15 cellular contexts compared by ENCODE assay signal in genomic region chr9:136115206-136115605, GRCh38.
"Had no signal": no experiment of that assay in that cellular context is flagged by ENCODE, and none has a peak within 500 bp of the region (broad histone marks: within the 10 kb centered on the region; RNA-seq: fewer than 3 reads in every experiment).

No MANE protein-coding gene starts in this region.

- ATAC-seq: activated T-helper 17 cell treated with anti-CD3 and anti-CD28 coated beads, Interleukin-2, amount 50 U/mL, for 72 hours; heart left ventricle; mucosa of descending colon; natural killer cell; psoas muscle; sciatic nerve; stimulated activated naive CD8-positive, alpha-beta T cell treated with anti-CD3 and anti-CD28 coated beads, Interleukin-15, Interleukin-2, amounts not matched to agents 100 U/mL and 50 U/mL, for 24 hours; upper lobe of right lung had no signal

- H3K27ac ChIP-seq: adrenal gland, coronary artery, heart left ventricle, psoas muscle, spleen, testis, upper lobe of right lung had no signal

- H3K4me3 Mint-ChIP-seq: activated T-helper 17 cell treated with anti-CD3 and anti-CD28 coated beads, Interleukin-2, amount 50 U/mL, for 72 hours; natural killer cell had no signal

- H3K27me3 ChIP-seq: adrenal gland, heart left ventricle, testis, upper lobe of right lung had no signal

- H3K27ac Mint-ChIP-seq: activated T-helper 17 cell treated with anti-CD3 and anti-CD28 coated beads, Interleukin-2, amount 50 U/mL, for 72 hours; natural killer cell had no signal

- H3K9me3 ChIP-seq: adrenal gland, heart left ventricle, mucosa of descending colon, psoas muscle, spleen, testis, upper lobe of right lung had no signal

- DNase-seq: adrenal gland; effector CD8-positive, alpha-beta T cell; foreskin melanocyte; natural killer cell; psoas muscle; spleen; stimulated activated CD4-positive, alpha-beta T cell treated with anti-CD3 and anti-CD28 coated beads, Interleukin-2, amount 100 ng/mL, for 24 hours; stimulated activated naive CD8-positive, alpha-beta T cell treated with anti-CD3 and anti-CD28 coated beads, Interleukin-15, Interleukin-2, amounts not matched to agents 100 U/mL and 50 U/mL, for 24 hours; testis; upper lobe of right lung had no signal

- H3K27me3 Mint-ChIP-seq: activated T-helper 17 cell treated with anti-CD3 and anti-CD28 coated beads, Interleukin-2, amount 50 U/mL, for 72 hours had no signal

- H3K36me3 Mint-ChIP-seq: natural killer cell had no signal

- H3K9me3 Mint-ChIP-seq: activated T-helper 17 cell treated with anti-CD3 and anti-CD28 coated beads, Interleukin-2, amount 50 U/mL, for 72 hours; natural killer cell had no signal

- H3K4me3 ChIP-seq: adrenal gland, coronary artery, heart left ventricle, mucosa of descending colon, psoas muscle, spleen, testis, upper lobe of right lung had no signal
